20 cellular contexts compared by ENCODE assay signal in the genomic region with DNA sequence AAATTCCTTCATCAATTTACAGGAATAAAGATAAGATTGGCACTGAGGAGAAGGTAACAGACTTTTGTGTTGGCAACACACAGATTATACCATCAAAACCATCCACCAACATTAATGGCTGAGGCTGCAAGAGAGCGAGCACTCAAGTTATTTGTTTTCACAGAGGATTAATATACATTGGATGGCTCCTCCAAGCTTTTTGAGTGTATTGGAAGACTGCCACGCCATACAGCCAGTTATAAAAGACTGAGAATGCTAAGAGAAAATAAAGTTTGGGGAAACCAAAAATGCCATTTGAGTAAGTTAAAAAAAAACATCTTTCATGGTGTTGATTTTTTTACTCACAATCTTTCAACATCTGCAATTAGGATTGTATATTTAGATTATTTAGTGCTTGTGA.
"Had no signal": no experiment of that assay in that cellular context is flagged by ENCODE, and none has a peak within 500 bp of the region (broad histone marks: within the 10 kb centered on the region; RNA-seq: fewer than 3 reads in every experiment).

No MANE protein-coding gene starts in this region.

- H3K4me1 ChIP-seq: right lobe of liver, testis, transverse colon had no signal

- H3K9me3 ChIP-seq: ovary, right lobe of liver, testis, transverse colon had no signal

- H3K36me3 ChIP-seq: ovary, right lobe of liver, transverse colon had no signal

- H3K4me3 ChIP-seq: ovary, right lobe of liver, testis, transverse colon had no signal

- DNase-seq: activated CD4-positive, alpha-beta T cell treated with anti-CD3 and anti-CD28 coated beads for 4 hours; activated CD4-positive, alpha-beta T cell treated with anti-CD3 and anti-CD28 coated beads, Interleukin-2, amount 50 U/mL, for 4 hours; activated effector memory CD4-positive, alpha-beta T cell treated with anti-CD3 and anti-CD28 coated beads, Interleukin-2, amount 50 U/mL, for 16 hours; activated naive CD4-positive, alpha-beta T cell treated with anti-CD3 and anti-CD28 coated beads for 36 hours; activated naive CD8-positive, alpha-beta T cell treated with anti-CD3 and anti-CD28 coated beads for 36 hours; activated T-cell treated with anti-CD3 and anti-CD28 coated beads for 4 hours; amygdala; caudate nucleus; head of caudate nucleus; hippocampal formation; immature natural killer cell; midbrain; naive thymus-derived CD4-positive, alpha-beta T cell; ovary; right lobe of liver; stimulated activated CD4-positive, alpha-beta T cell treated with anti-CD3 and anti-CD28 coated beads, Interleukin-12 subunit alpha, Interleukin-12 subunit beta, amount 100 ng/mL, for 4 hours; stimulated activated CD4-positive, alpha-beta T cell treated with anti-CD3 and anti-CD28 coated beads, Interleukin-4, amount 100 ng/mL, for 1 hour; stimulated activated naive CD8-positive, alpha-beta T cell treated with anti-CD3 and anti-CD28 coated beads, Interleukin-15, Interleukin-2, amounts not matched to agents 100 U/mL and 50 U/mL, for 24 hours; testis; transverse colon had no signal

- H3K27ac ChIP-seq: ovary, right lobe of liver, testis, transverse colon had no signal

- H3K27me3 ChIP-seq: ovary, right lobe of liver, testis, transverse colon had no signal
